Comparison of ENCODE assay signal across 14 cellular contexts in genomic region chr13:110155072-110155471, GRCh38.
"Had no signal": no experiment of that assay in that cellular context is flagged by ENCODE, and none has a peak within 500 bp of the region (broad histone marks: within the 10 kb centered on the region; RNA-seq: fewer than 3 reads in every experiment).

No MANE protein-coding gene starts in this region.

- H3K27me3 Mint-ChIP-seq: activated CD8-positive, alpha-beta T cell treated with anti-CD3 and anti-CD28 coated beads for 36 hours; central memory CD8-positive, alpha-beta T cell had no signal

- H3K9me3 Mint-ChIP-seq: activated CD8-positive, alpha-beta T cell treated with anti-CD3 and anti-CD28 coated beads for 36 hours; activated naive CD4-positive, alpha-beta T cell treated with anti-CD3 and anti-CD28 coated beads, Interleukin-2, amount 50 U/mL, for 24 hours; activated T-cell treated with anti-CD3 and anti-CD28 coated beads, Interleukin-2, amount 50 U/mL, for 4 hours; central memory CD8-positive, alpha-beta T cell; natural killer cell treated with Interleukin-12 subunit alpha and Interleukin-12 subunit beta and Interleukin-15 and Interleukin-18, amount 100 ng/mL, for 72 hours had no signal

- H3K36me3 Mint-ChIP-seq: activated naive CD4-positive, alpha-beta T cell treated with anti-CD3 and anti-CD28 coated beads, Interleukin-2, amount 50 U/mL, for 24 hours; natural killer cell treated with Interleukin-12 subunit alpha and Interleukin-12 subunit beta and Interleukin-15 and Interleukin-18, amount 100 ng/mL, for 72 hours; stimulated activated naive B cell treated with anti-CD40 and anti-IgM and Interleukin-4, amounts not matched to agents 10 μg/mL and 1 μg/mL and 100 μg/mL, for 72 hours had no signal

- ATAC-seq: activated CD8-positive, alpha-beta T cell treated with anti-CD3 and anti-CD28 coated beads for 36 hours; left lobe of liver; psoas muscle had no signal

- DNase-seq: activated CD4-positive, alpha-beta T cell treated with anti-CD3 and anti-CD28 coated beads for 4 hours; activated CD8-positive, alpha-beta T cell treated with anti-CD3 and anti-CD28 coated beads for 36 hours; activated gamma-delta T cell; activated T-cell treated with anti-CD3 and anti-CD28 coated beads, Interleukin-2, amount 50 U/mL, for 4 hours; effector CD8-positive, alpha-beta T cell; esophagus squamous epithelium; kidney; occipital lobe; psoas muscle; stimulated activated naive B cell treated with anti-CD40 and anti-IgM and Interleukin-4, amounts not matched to agents 10 μg/mL and 1 μg/mL and 100 μg/mL, for 72 hours had no signal

- H3K27ac Mint-ChIP-seq: activated CD8-positive, alpha-beta T cell treated with anti-CD3 and anti-CD28 coated beads for 36 hours; activated naive CD4-positive, alpha-beta T cell treated with anti-CD3 and anti-CD28 coated beads, Interleukin-2, amount 50 U/mL, for 24 hours; natural killer cell treated with Interleukin-12 subunit alpha and Interleukin-12 subunit beta and Interleukin-15 and Interleukin-18, amount 100 ng/mL, for 72 hours; stimulated activated naive B cell treated with anti-CD40 and anti-IgM and Interleukin-4, amounts not matched to agents 10 μg/mL and 1 μg/mL and 100 μg/mL, for 72 hours had no signal

- H3K4me3 Mint-ChIP-seq: activated CD8-positive, alpha-beta T cell treated with anti-CD3 and anti-CD28 coated beads for 36 hours; activated naive CD4-positive, alpha-beta T cell treated with anti-CD3 and anti-CD28 coated beads, Interleukin-2, amount 50 U/mL, for 24 hours; activated T-cell treated with anti-CD3 and anti-CD28 coated beads, Interleukin-2, amount 50 U/mL, for 4 hours; central memory CD8-positive, alpha-beta T cell; natural killer cell treated with Interleukin-12 subunit alpha and Interleukin-12 subunit beta and Interleukin-15 and Interleukin-18, amount 100 ng/mL, for 72 hours; stimulated activated naive B cell treated with anti-CD40 and anti-IgM and Interleukin-4, amounts not matched to agents 10 μg/mL and 1 μg/mL and 100 μg/mL, for 72 hours had no signal

- H3K4me1 Mint-ChIP-seq: activated naive CD4-positive, alpha-beta T cell treated with anti-CD3 and anti-CD28 coated beads, Interleukin-2, amount 50 U/mL, for 24 hours; central memory CD8-positive, alpha-beta T cell; stimulated activated naive B cell treated with anti-CD40 and anti-IgM and Interleukin-4, amounts not matched to agents 10 μg/mL and 1 μg/mL and 100 μg/mL, for 72 hours had no signal
